Comparison of ENCODE assay signal across 1 cellular context in the genomic region with DNA sequence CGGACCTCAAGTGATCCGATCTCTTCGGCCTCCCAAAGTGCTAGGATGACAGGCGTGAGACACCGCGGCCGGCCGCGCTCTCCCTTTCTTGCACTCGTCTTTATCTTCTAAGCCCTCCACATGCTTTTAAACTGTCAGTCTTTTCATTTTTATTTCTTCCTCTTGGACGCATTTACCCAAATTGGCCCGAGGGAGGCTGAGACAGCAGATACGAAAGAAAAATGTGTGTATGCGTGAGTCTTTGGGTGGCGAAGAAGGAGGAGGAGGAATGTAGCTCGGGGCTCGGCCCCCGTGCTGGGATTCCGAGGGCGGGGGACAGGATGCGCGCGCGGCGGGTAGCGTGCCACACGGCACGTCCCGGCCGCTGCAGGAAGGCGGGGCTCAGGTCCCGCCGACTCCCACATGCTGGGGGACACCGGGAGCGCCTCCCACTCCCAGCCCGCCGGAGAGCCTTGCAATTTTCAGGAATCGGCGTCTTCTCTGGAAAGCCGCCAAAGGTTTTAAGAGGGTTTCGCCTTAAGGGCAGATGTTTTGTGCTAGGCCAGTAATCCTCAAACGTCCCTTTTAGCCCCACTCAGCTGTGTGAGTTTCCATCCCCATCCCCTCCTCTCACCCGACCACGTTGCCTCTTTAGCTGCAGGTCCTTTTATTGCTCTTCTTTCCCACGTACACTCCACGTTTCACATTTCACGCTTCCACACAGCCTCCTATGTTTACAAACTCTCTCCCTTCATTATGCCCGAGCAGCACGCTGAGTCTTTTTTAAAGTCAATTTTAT.
A peak's percentile ranks its signal among the peaks of the same experiment; 100 is the strongest.
TF ChIP-seq lines count a peak whose summit lies in the region.

No MANE protein-coding gene starts in this region.

TF ChIP-seq in SK-N-SH, 30 proteins besides CTCF, POLR2A, EP300 and RAD21 (continued from another document):
- TF ChIP-seq, protein P1, sequence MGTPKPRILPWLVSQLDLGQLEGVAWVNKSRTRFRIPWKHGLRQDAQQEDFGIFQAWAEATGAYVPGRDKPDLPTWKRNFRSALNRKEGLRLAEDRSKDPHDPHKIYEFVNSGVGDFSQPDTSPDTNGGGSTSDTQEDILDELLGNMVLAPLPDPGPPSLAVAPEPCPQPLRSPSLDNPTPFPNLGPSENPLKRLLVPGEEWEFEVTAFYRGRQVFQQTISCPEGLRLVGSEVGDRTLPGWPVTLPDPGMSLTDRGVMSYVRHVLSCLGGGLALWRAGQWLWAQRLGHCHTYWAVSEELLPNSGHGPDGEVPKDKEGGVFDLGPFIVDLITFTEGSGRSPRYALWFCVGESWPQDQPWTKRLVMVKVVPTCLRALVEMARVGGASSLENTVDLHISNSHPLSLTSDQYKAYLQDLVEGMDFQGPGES (IDR thresholded peaks at IDR 0.05; ENCODE audit: low read depth, low read length): no peak
- no peak for TF ChIP-seq FOSL2 (IDR thresholded peaks at IDR 0.05; ENCODE audit: borderline replicate concordance, low read depth)
- 0 out of 2 replicates have a peak, but pooled peaks have one; percentile 10 for TF ChIP-seq TAF1 (IDR thresholded peaks at IDR 0.05; ENCODE audit: borderline replicate concordance, low read depth, low read length)
- TF ChIP-seq SIN3A (IDR thresholded peaks at IDR 0.05; ENCODE audit: borderline replicate concordance, low read depth, low read length): 0 out of 2 replicates have a peak, but pooled peaks have one; percentile 42
- TF ChIP-seq POLR2AphosphoS5 (IDR thresholded peaks at IDR 0.05; ENCODE audit: low read depth, low read length): peak; percentile 15; the same call in 1 of the 2 replicates
- TF ChIP-seq NFIC (IDR thresholded peaks at IDR 0.05; ENCODE audit: borderline replicate concordance): no peak; the same call in none of the 2 replicates
- TF ChIP-seq RCOR1 (IDR thresholded peaks at IDR 0.05; ENCODE audit: low read length): no peak
- TF ChIP-seq MXI1 (IDR thresholded peaks at IDR 0.05; ENCODE audit: low read depth, low read length): peak; percentile 59
- TF ChIP-seq TCF12 (IDR thresholded peaks at IDR 0.05): no peak
- TF ChIP-seq, protein P2, sequence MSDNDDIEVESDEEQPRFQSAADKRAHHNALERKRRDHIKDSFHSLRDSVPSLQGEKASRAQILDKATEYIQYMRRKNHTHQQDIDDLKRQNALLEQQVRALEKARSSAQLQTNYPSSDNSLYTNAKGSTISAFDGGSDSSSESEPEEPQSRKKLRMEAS (IDR thresholded peaks at IDR 0.05; ENCODE audit: low read depth): peak; percentile 89
- no peak for TF ChIP-seq JUND (IDR thresholded peaks at IDR 0.05)
- no peak for TF ChIP-seq ELF1 (IDR thresholded peaks at IDR 0.05)
- TF ChIP-seq GABPA (IDR thresholded peaks at IDR 0.05; ENCODE audit: low read depth): no peak
- no peak for TF ChIP-seq MEF2A (IDR thresholded peaks at IDR 0.05; ENCODE audit: borderline replicate concordance, low read depth)
- TF ChIP-seq, protein P3, sequence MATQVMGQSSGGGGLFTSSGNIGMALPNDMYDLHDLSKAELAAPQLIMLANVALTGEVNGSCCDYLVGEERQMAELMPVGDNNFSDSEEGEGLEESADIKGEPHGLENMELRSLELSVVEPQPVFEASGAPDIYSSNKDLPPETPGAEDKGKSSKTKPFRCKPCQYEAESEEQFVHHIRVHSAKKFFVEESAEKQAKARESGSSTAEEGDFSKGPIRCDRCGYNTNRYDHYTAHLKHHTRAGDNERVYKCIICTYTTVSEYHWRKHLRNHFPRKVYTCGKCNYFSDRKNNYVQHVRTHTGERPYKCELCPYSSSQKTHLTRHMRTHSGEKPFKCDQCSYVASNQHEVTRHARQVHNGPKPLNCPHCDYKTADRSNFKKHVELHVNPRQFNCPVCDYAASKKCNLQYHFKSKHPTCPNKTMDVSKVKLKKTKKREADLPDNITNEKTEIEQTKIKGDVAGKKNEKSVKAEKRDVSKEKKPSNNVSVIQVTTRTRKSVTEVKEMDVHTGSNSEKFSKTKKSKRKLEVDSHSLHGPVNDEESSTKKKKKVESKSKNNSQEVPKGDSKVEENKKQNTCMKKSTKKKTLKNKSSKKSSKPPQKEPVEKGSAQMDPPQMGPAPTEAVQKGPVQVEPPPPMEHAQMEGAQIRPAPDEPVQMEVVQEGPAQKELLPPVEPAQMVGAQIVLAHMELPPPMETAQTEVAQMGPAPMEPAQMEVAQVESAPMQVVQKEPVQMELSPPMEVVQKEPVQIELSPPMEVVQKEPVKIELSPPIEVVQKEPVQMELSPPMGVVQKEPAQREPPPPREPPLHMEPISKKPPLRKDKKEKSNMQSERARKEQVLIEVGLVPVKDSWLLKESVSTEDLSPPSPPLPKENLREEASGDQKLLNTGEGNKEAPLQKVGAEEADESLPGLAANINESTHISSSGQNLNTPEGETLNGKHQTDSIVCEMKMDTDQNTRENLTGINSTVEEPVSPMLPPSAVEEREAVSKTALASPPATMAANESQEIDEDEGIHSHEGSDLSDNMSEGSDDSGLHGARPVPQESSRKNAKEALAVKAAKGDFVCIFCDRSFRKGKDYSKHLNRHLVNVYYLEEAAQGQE (IDR thresholded peaks at IDR 0.05; ENCODE audit: low read depth, low read length): no peak
- no peak for TF ChIP-seq TEAD4 (IDR thresholded peaks at IDR 0.05; ENCODE audit: borderline replicate concordance, insufficient read depth)
- TF ChIP-seq FOXM1 (IDR thresholded peaks at IDR 0.05; ENCODE audit: low read depth): no peak
- TF ChIP-seq NRF1 (IDR thresholded peaks at IDR 0.05; ENCODE audit: low read depth, low read length): peak; percentile 48
- TF ChIP-seq, protein P4, sequence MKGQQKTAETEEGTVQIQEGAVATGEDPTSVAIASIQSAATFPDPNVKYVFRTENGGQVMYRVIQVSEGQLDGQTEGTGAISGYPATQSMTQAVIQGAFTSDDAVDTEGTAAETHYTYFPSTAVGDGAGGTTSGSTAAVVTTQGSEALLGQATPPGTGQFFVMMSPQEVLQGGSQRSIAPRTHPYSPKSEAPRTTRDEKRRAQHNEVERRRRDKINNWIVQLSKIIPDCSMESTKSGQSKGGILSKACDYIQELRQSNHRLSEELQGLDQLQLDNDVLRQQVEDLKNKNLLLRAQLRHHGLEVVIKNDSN (IDR thresholded peaks at IDR 0.05; ENCODE audit: borderline replicate concordance, low read depth): no peak
- no peak for TF ChIP-seq RFX5 (IDR thresholded peaks at IDR 0.05; ENCODE audit: low read length)
- no peak for TF ChIP-seq YY1 (IDR thresholded peaks at IDR 0.05; ENCODE audit: low read depth)
